ENCODE assay signal across 26 cellular contexts in genomic region chr12:111905502-111905901, GRCh38.
"Had no signal": no experiment of that assay in that cellular context is flagged by ENCODE, and none has a peak within 500 bp of the region (broad histone marks: within the 10 kb centered on the region; RNA-seq: fewer than 3 reads in every experiment).

No MANE protein-coding gene starts in this region.

- ATAC-seq: activated naive CD4-positive, alpha-beta T cell treated with anti-CD3 and anti-CD28 coated beads, Interleukin-2, amount 50 U/mL, for 72 hours; gastroesophageal sphincter had no signal

- H3K27ac ChIP-seq: ascending aorta, breast epithelium, colonic mucosa, epithelial cell of prostate, esophagus squamous epithelium, gastroesophageal sphincter had no signal

- DNase-seq: activated CD4-positive, alpha-beta memory T cell treated with anti-CD3 and anti-CD28 coated beads, Interleukin-2, amount 10 ng/mL, durations not matched to agents 7 days and 5 days; activated CD4-positive, alpha-beta T cell treated with anti-CD3 and anti-CD28 coated beads for 1 hour; activated CD4-positive, alpha-beta T cell treated with anti-CD3 and anti-CD28 coated beads for 4 hours; activated CD4-positive, alpha-beta T cell treated with anti-CD3 and anti-CD28 coated beads, Interleukin-2, amount 10 ng/mL, durations not matched to agents 7 days and 5 days; activated CD4-positive, alpha-beta T cell treated with anti-CD3 and anti-CD28 coated beads, Interleukin-2, amount 50 U/mL, for 4 hours; activated CD8-positive, alpha-beta memory T cell treated with anti-CD3 and anti-CD28 coated beads, Interleukin-2, amount 50 U/mL, for 48 hours; activated effector memory CD4-positive, alpha-beta T cell treated with anti-CD3 and anti-CD28 coated beads, Interleukin-2, amount 50 U/mL, for 16 hours; activated naive CD4-positive, alpha-beta T cell treated with anti-CD3 and anti-CD28 coated beads, Interleukin-2, amount 10 ng/mL, durations not matched to agents 7 days and 5 days; activated naive CD8-positive, alpha-beta T cell treated with anti-CD3 and anti-CD28 coated beads, Interleukin-2, amount 10 ng/mL, durations not matched to agents 7 days and 5 days; activated T-cell treated with anti-CD3 and anti-CD28 coated beads for 4 hours; activated T-cell treated with anti-CD3 and anti-CD28 coated beads, Interleukin-2, amount 50 U/mL, for 24 hours; central memory CD4-positive, alpha-beta T cell; cerebellar nuclear complex; colonic mucosa; effector CD8-positive, alpha-beta T cell; esophagus squamous epithelium; foreskin melanocyte; T-helper 2 cell had no signal

- H3K4me1 Mint-ChIP-seq: activated CD4-positive, alpha-beta T cell treated with anti-CD3 and anti-CD28 coated beads, Interleukin-2, amount 10 ng/mL, durations not matched to agents 7 days and 5 days; activated naive CD4-positive, alpha-beta T cell treated with anti-CD3 and anti-CD28 coated beads, Interleukin-2, amount 10 ng/mL, durations not matched to agents 7 days and 5 days; brain had no signal

- H3K27me3 Mint-ChIP-seq: activated CD4-positive, alpha-beta memory T cell treated with anti-CD3 and anti-CD28 coated beads, Interleukin-2, amount 10 ng/mL, durations not matched to agents 7 days and 5 days; activated CD4-positive, alpha-beta T cell treated with anti-CD3 and anti-CD28 coated beads, Interleukin-2, amount 10 ng/mL, durations not matched to agents 7 days and 5 days; activated naive CD4-positive, alpha-beta T cell treated with anti-CD3 and anti-CD28 coated beads, Interleukin-2, amount 10 ng/mL, durations not matched to agents 7 days and 5 days; activated naive CD8-positive, alpha-beta T cell treated with anti-CD3 and anti-CD28 coated beads, Interleukin-2, amount 10 ng/mL, durations not matched to agents 7 days and 5 days; activated T-cell treated with anti-CD3 and anti-CD28 coated beads, Interleukin-2, amount 50 U/mL, for 24 hours; brain had no signal

- H3K9me3 ChIP-seq: breast epithelium, colonic mucosa, gastroesophageal sphincter had no signal

- H3K27me3 ChIP-seq: ascending aorta, breast epithelium, cardiac muscle cell, colonic mucosa, esophagus squamous epithelium, gastroesophageal sphincter had no signal

- H3K4me3 Mint-ChIP-seq: activated CD4-positive, alpha-beta memory T cell treated with anti-CD3 and anti-CD28 coated beads, Interleukin-2, amount 10 ng/mL, durations not matched to agents 7 days and 5 days; activated CD4-positive, alpha-beta T cell treated with anti-CD3 and anti-CD28 coated beads, Interleukin-2, amount 10 ng/mL, durations not matched to agents 7 days and 5 days; activated naive CD4-positive, alpha-beta T cell treated with anti-CD3 and anti-CD28 coated beads, Interleukin-2, amount 10 ng/mL, durations not matched to agents 7 days and 5 days; activated naive CD8-positive, alpha-beta T cell treated with anti-CD3 and anti-CD28 coated beads, Interleukin-2, amount 10 ng/mL, durations not matched to agents 7 days and 5 days; activated T-cell treated with anti-CD3 and anti-CD28 coated beads, Interleukin-2, amount 50 U/mL, for 24 hours; activated T-helper 1 cell treated with anti-CD3 and anti-CD28 coated beads, Interleukin-12 subunit alpha, Interleukin-12 subunit beta, Interleukin-2, Interleukin-4 antibody, amounts not matched to agents 30 ng/mL and 10 ng/mL and 1 ng/mL, durations not matched to agents 14 hours and 24 hours and 36 hours; brain had no signal

- H3K36me3 ChIP-seq: ascending aorta, breast epithelium, esophagus squamous epithelium, gastroesophageal sphincter had no signal

- H3K4me1 ChIP-seq: ascending aorta, breast epithelium, colonic mucosa, esophagus squamous epithelium, gastroesophageal sphincter had no signal

- H3K27ac Mint-ChIP-seq: activated CD4-positive, alpha-beta memory T cell treated with anti-CD3 and anti-CD28 coated beads, Interleukin-2, amount 10 ng/mL, durations not matched to agents 7 days and 5 days; activated CD4-positive, alpha-beta T cell treated with anti-CD3 and anti-CD28 coated beads, Interleukin-2, amount 10 ng/mL, durations not matched to agents 7 days and 5 days; activated naive CD4-positive, alpha-beta T cell treated with anti-CD3 and anti-CD28 coated beads, Interleukin-2, amount 10 ng/mL, durations not matched to agents 7 days and 5 days; activated naive CD8-positive, alpha-beta T cell treated with anti-CD3 and anti-CD28 coated beads, Interleukin-2, amount 10 ng/mL, durations not matched to agents 7 days and 5 days; activated T-cell treated with anti-CD3 and anti-CD28 coated beads, Interleukin-2, amount 50 U/mL, for 24 hours; activated T-helper 1 cell treated with anti-CD3 and anti-CD28 coated beads, Interleukin-12 subunit alpha, Interleukin-12 subunit beta, Interleukin-2, Interleukin-4 antibody, amounts not matched to agents 30 ng/mL and 10 ng/mL and 1 ng/mL, durations not matched to agents 14 hours and 24 hours and 36 hours; brain had no signal

- H3K4me3 ChIP-seq: ascending aorta, breast epithelium, cardiac muscle cell, colonic mucosa, esophagus squamous epithelium, gastroesophageal sphincter had no signal
